ENCODE assay signal across 8 cellular contexts in genomic region chrX:46588263-46588662, GRCh38. TPM values are rescaled to one million over a fixed set of nuclear protein-coding genes. Genes with fewer than 3 reads are reported as not detected.
DNase-seq lines count a peak whose midpoint lies in the region; ATAC-seq lines count a peak whose summit lies in the region.

No MANE protein-coding gene starts in this region.

- H3K4me3 Mint-ChIP-seq in effector memory CD8-positive, alpha-beta T cell: peak overlapping the region; percentile 59 to 72

- ATAC-seq in effector memory CD8-positive, alpha-beta T cell (replicated peaks): no peak
- no peak for ATAC-seq in HG02610 (IDR thresholded peaks at IDR 0.05; ENCODE audit: unreplicated experiment)
- ATAC-seq in HG02970 (IDR thresholded peaks at IDR 0.05; ENCODE audit: low FRiP score, unreplicated experiment): no peak

- peaks cover 10 to 27% of the 10 kb centered on the region in 2 donors for H3K4me1 Mint-ChIP-seq in effector memory CD8-positive, alpha-beta T cell (ENCODE audit: low read depth in 2 of 2)

- DNase-seq in ELR (ENCODE audit: low read depth) (peak; percentile 78), T-helper 22 cell (ENCODE audit: low read depth) (peak; percentile 21), renal cortical epithelial cell (ENCODE audit: low read depth) (peak; percentile 37), globus pallidus (ENCODE audit: low spot score) (no peak), COLO668 (lab: John Stamatoyannopoulos, UW; ENCODE audit: unreplicated experiment) (no peak)
- no peak for DNase-seq in effector memory CD8-positive, alpha-beta T cell

- H3K27me3 Mint-ChIP-seq in effector memory CD8-positive, alpha-beta T cell: no peaks in the 10 kb centered on the region

- H3K9me3 Mint-ChIP-seq in effector memory CD8-positive, alpha-beta T cell: no peaks in the 10 kb centered on the region

- H3K36me3 Mint-ChIP-seq in effector memory CD8-positive, alpha-beta T cell (ENCODE audit: insufficient read depth): peaks cover 2% of the 10 kb centered on the region

- peak overlapping the region; percentile 26 to 78 for H3K27ac Mint-ChIP-seq in effector memory CD8-positive, alpha-beta T cell

RNA-seq across cellular contexts. Expression of gene CHST7, which starts 14.7 kb away (rescaled TPM):
- 5.7 and 13.0 TPM in 2 replicates for total RNA-seq in renal cortical epithelial cell

RNA-seq across cellular contexts. Expression of gene ZNF674, which starts 43.0 kb away (rescaled TPM):
- total RNA-seq in renal cortical epithelial cell: 2.8 and 5.4 TPM in 2 replicates

Comparison
In these comparisons a context has a peak if more than half of its experiments do, and no peak if none do; other contexts are left out.
1. DNase-seq: peak in ELR (single experiment), T-helper 22 cell (single experiment) and renal cortical epithelial cell (single experiment); none in effector memory CD8-positive, alpha-beta T cell (0 of 3), globus pallidus (single experiment) and COLO668 (single experiment).